1 cellular context compared by ENCODE assay signal in the genomic region with DNA sequence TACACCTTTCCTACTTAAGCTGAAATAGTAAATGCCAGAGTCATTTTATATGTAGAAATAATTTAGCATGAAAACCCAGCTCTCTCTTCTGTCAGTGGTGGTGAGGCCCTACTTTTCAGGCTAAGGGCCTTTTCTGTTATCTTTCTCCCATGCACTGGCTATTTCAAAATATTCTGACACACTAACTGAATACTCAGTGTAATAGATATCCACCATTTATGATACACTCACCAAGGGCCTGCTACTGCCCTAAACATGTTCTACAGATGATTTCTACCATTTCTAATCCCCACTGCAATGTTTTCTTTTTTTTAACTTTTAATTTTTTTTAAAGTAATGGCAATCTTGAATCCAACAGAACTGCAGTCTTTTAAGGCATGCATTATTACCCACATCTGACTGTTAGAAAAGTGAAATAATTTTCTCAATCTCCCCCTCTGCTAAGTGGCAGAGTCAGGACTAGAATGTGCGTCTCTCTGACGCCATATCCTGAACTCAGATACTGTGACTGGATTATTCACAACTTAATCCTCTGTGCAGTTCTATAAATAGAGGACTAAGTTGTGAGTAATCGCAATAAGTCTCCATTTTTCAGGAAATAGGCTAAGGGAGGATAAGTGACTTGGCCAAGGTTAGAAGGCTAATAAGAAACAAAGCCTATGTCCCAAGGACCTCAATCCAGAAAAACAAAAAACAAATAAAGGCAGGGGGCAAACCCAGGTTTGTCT.
TF ChIP-seq lines count a peak whose summit lies in the region.

No MANE protein-coding gene starts in this region.

TF ChIP-seq in GM23338, 12 proteins besides CTCF, POLR2A, EP300 and RAD21 (continued from another document):
- TF ChIP-seq, protein P1, sequence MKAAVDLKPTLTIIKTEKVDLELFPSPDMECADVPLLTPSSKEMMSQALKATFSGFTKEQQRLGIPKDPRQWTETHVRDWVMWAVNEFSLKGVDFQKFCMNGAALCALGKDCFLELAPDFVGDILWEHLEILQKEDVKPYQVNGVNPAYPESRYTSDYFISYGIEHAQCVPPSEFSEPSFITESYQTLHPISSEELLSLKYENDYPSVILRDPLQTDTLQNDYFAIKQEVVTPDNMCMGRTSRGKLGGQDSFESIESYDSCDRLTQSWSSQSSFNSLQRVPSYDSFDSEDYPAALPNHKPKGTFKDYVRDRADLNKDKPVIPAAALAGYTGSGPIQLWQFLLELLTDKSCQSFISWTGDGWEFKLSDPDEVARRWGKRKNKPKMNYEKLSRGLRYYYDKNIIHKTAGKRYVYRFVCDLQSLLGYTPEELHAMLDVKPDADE (IDR thresholded peaks at IDR 0.05), result no peak
